In genomic region chr1:164772635-164773034, GRCh38 we compare ENCODE assay signal across 8 cellular contexts.
DNase-seq lines count a peak whose midpoint lies in the region; ATAC-seq and TF ChIP-seq lines count a peak whose summit lies in the region.

No MANE protein-coding gene starts in this region.

- H3K36me3 ChIP-seq in RWPE2 (ENCODE audit: low read depth) (no peaks in the 10 kb centered on the region), cardiac muscle cell (no peaks in the 10 kb centered on the region), OCI-LY7 (ENCODE audit: insufficient read depth, low read length) (no peaks in the 10 kb centered on the region)

- H3K4me3 ChIP-seq in RWPE2 (ENCODE audit: severe bottlenecking) (no peak overlapping the region), cardiac muscle cell (no peak overlapping the region), OCI-LY7 (ENCODE audit: low read depth, low read length, poor library complexity, severe bottlenecking) (no peak overlapping the region)

- peak; percentile 96 for ATAC-seq in HG03060 (IDR thresholded peaks at IDR 0.05; ENCODE audit: low read depth, unreplicated experiment)
- ATAC-seq in RWPE2 (ENCODE audit: low read depth), result peak; percentile 98

- peak overlapping the region; percentile 96 for H3K27ac ChIP-seq in RWPE2 (ENCODE audit: poor library complexity, severe bottlenecking)
- H3K27ac ChIP-seq in cardiac muscle cell, result peak overlapping the region; percentile 93
- H3K27ac ChIP-seq in OCI-LY7 (ENCODE audit: low read depth, low read length, poor library complexity, severe bottlenecking), result no peak overlapping the region

- no peaks in the 10 kb centered on the region for H4K20me1 ChIP-seq in OCI-LY7 (ENCODE audit: insufficient read depth, low read length)

- H2AFZ ChIP-seq in OCI-LY7 (ENCODE audit: low read length), result no peak overlapping the region

- no peaks in the 10 kb centered on the region for H3K9me2 ChIP-seq in OCI-LY7 (ENCODE audit: insufficient read depth, low read length)

- H3K27me3 ChIP-seq in RWPE2 (ENCODE audit: insufficient read depth, poor library complexity, severe bottlenecking) (no peaks in the 10 kb centered on the region), cardiac muscle cell (no peaks in the 10 kb centered on the region)

- peak; percentile 15 for DNase-seq in SIG-M5 treated with dmso at 0.1 percent for 504 hours (lab: John Stamatoyannopoulos, UW; ENCODE audit: unreplicated experiment)
- no peak for DNase-seq in SIG-M5 (lab: John Stamatoyannopoulos, UW)
- peak; percentile 94 for DNase-seq in RWPE2 (ENCODE audit: low spot score)
- peak; percentile 85 to 87 for DNase-seq in cardiac muscle cell (ENCODE audit: low read depth in 1 of 2, low spot score in 1 of 2)
- DNase-seq in stimulated activated CD8-positive, alpha-beta memory T cell treated with anti-CD3 and anti-CD28 coated beads, Interleukin-15, amount 100 ng/mL, for 48 hours (ENCODE audit: low read depth in 2 of 2), result peak; percentile 12 to 15
- no peak for DNase-seq in 8988T
- DNase-seq in OCI-LY7 (ENCODE audit: low spot score), result no peak

- no peak overlapping the region for H3K4me2 ChIP-seq in OCI-LY7 (ENCODE audit: low read length)

- CTCF ChIA-PET in OCI-LY7 (lab: Charles Lee; ENCODE audit: unreplicated experiment), result no interaction called here

- peaks cover 33% of the 10 kb centered on the region for H3K4me1 ChIP-seq in RWPE2 (ENCODE audit: insufficient read depth, poor library complexity, severe bottlenecking)
- peaks cover 71% of the 10 kb centered on the region for H3K4me1 ChIP-seq in cardiac muscle cell (ENCODE audit: low read depth)
- H3K4me1 ChIP-seq in OCI-LY7 (ENCODE audit: insufficient read depth, low read length, poor library complexity, severe bottlenecking), result no peaks in the 10 kb centered on the region

- no TSS peak for BruUV-seq in OCI-LY7 (replicated peaks; lab: Mats Ljungman, UMichigan)

- no peak for TF ChIP-seq CTCF in RWPE2 (IDR thresholded peaks at IDR 0.05; ENCODE audit: poor library complexity, severe bottlenecking)
- no peak for TF ChIP-seq CTCF in cardiac muscle cell (IDR thresholded peaks at IDR 0.05; ENCODE audit: low read depth, low read length)
- TF ChIP-seq CTCF in OCI-LY7 (conservative IDR thresholded peaks at IDR 0.05; ENCODE audit: low read length), result no peak

- intact Hi-C loops in OCI-LY7 (cut with micrococcal nuclease; ENCODE audit: unreplicated experiment), result no loop called here

- no peaks in the 10 kb centered on the region for H3K9me3 ChIP-seq in RWPE2 (ENCODE audit: severe bottlenecking)
- no peaks in the 10 kb centered on the region for H3K9me3 ChIP-seq in cardiac muscle cell (ENCODE audit: low read depth)
- no peaks in the 10 kb centered on the region for H3K9me3 ChIP-seq in OCI-LY7 (ENCODE audit: low read length)

- POLR2A ChIA-PET in OCI-LY7 (lab: Charles Lee), result no interaction called here

- no peaks in the 10 kb centered on the region for H3K79me2 ChIP-seq in OCI-LY7 (ENCODE audit: insufficient read depth, low read depth, low read length)

Comparison
In these comparisons a context has a peak if more than half of its experiments do, and no peak if none do; other contexts are left out.
1. DNase-seq: peak in SIG-M5 treated with dmso at 0.1 percent for 504 hours (single experiment), RWPE2 (single experiment), cardiac muscle cell (2 of 2) and stimulated activated CD8-positive, alpha-beta memory T cell treated with anti-CD3 and anti-CD28 coated beads, Interleukin-15, amount 100 ng/mL, for 48 hours (2 of 2); none in SIG-M5 (single experiment), 8988T (single experiment) and OCI-LY7 (single experiment).